In genomic region chr5:150672237-150672883, GRCh38 we compare ENCODE assay signal across 8 cellular contexts. TPM values are rescaled to one million over a fixed set of nuclear protein-coding genes. Genes with fewer than 3 reads are reported as not detected.
A peak's percentile ranks its signal among the peaks of the same experiment; 100 is the strongest.
DNase-seq lines count a peak whose midpoint lies in the region; ATAC-seq and TF ChIP-seq lines count a peak whose summit lies in the region.

No MANE protein-coding gene starts in this region.

- peaks cover 35% of the 10 kb centered on the region for H3K4me1 Mint-ChIP-seq in GM23338
- H3K4me1 Mint-ChIP-seq in activated B cell treated with CpG ODN at 0.5 μM for 24 hours: peaks cover 16% of the 10 kb centered on the region

- ATAC-seq in GM23338: peak; percentile 76
- peak; percentile 40 for ATAC-seq in activated B cell treated with CpG ODN at 0.5 μM for 24 hours (ENCODE audit: low read depth)
- no peak for ATAC-seq in GM18520 (IDR thresholded peaks at IDR 0.05; ENCODE audit: unreplicated experiment)

- peak overlapping the region; percentile 75 for H2AFZ ChIP-seq in GM23338

- H3K27me3 Mint-ChIP-seq in GM23338 (ENCODE audit: insufficient read depth, low read depth, poor library complexity) (peaks cover 2% of the 10 kb centered on the region), activated B cell treated with CpG ODN at 0.5 μM for 24 hours (peaks cover 23% of the 10 kb centered on the region)

- peak overlapping the region; percentile 66 for H3K27ac ChIP-seq in A673 (ENCODE audit: low read depth, low read length, poor library complexity, severe bottlenecking)
- peak overlapping the region; percentile 95 for H3K27ac ChIP-seq in GM23338 (ENCODE audit: low read depth)
- no peak overlapping the region for H3K27ac ChIP-seq in urinary bladder (ENCODE audit: low read depth)

- H3K27me3 ChIP-seq in A673 (replicated peaks; ENCODE audit: insufficient read depth, low read depth, low read length, poor library complexity) (no peaks in the 10 kb centered on the region), GM23338 (ENCODE audit: insufficient read depth) (no peaks in the 10 kb centered on the region)

- H3K4me1 ChIP-seq in A673 (ENCODE audit: insufficient read depth, low read length, poor library complexity, severe bottlenecking) (peaks cover 12% of the 10 kb centered on the region), GM23338 (ENCODE audit: insufficient read depth) (peaks cover 27% of the 10 kb centered on the region), urinary bladder (ENCODE audit: insufficient read depth) (no peaks in the 10 kb centered on the region)

- H4K20me1 ChIP-seq in GM23338 (replicated peaks; ENCODE audit: insufficient read depth): no peaks in the 10 kb centered on the region

- TF ChIP-seq CTCF in A673 (conservative IDR thresholded peaks at IDR 0.05; ENCODE audit: low read depth, low read length) (no peak), GM23338 (conservative IDR thresholded peaks at IDR 0.05; ENCODE audit: low read depth in 2 of 2) (peak; percentile 12 to 26; a peak in 1 of 4 replicates), activated B cell treated with CpG ODN at 0.5 μM for 24 hours (IDR thresholded peaks at IDR 0.05) (no peak), epithelial cell of esophagus (IDR thresholded peaks at IDR 0.05; ENCODE audit: insufficient read depth, low read depth, low read length, missing control alignments) (no peak)

- H3K4me3 ChIP-seq in A673 (ENCODE audit: low read depth, low read length, poor library complexity, severe bottlenecking): peak overlapping the region; percentile 64
- H3K4me3 ChIP-seq in GM23338: peak overlapping the region; percentile 77
- peak overlapping the region; percentile 26 for H3K4me3 ChIP-seq in epithelial cell of esophagus (ENCODE audit: low read length)
- peak overlapping the region; percentile 43 for H3K4me3 ChIP-seq in urinary bladder (ENCODE audit: low read depth, low read length)

- peaks cover 40% of the 10 kb centered on the region for H3K36me3 Mint-ChIP-seq in GM23338 (ENCODE audit: low read depth)
- H3K36me3 Mint-ChIP-seq in activated B cell treated with CpG ODN at 0.5 μM for 24 hours (ENCODE audit: low read depth): no peaks in the 10 kb centered on the region

- DNase-seq in A673 (ENCODE audit: low spot score) (peak; percentile 52), GM23338 (ENCODE audit: low spot score) (peak; percentile 90), activated B cell treated with CpG ODN at 0.5 μM for 24 hours (no peak), epithelial cell of esophagus (ENCODE audit: low read depth) (peak; percentile 91), myocyte (ENCODE audit: low read depth) (peak; percentile 27), GM19238 (ENCODE audit: insufficient read length, low spot score) (no peak)

- no peaks in the 10 kb centered on the region for H3K9me3 ChIP-seq in A673 (ENCODE audit: low read depth, low read length, poor library complexity, severe bottlenecking)

- 4% methylated on average over 38 of the region's 38 CpGs for WGBS in urinary bladder

- CTCF ChIA-PET in A673 (lab: Charles Lee): no interaction called here
- CTCF ChIA-PET in activated B cell treated with CpG ODN at 0.5 μM for 24 hours (lab: Charles Lee): no interaction called here

- no TSS peak for BruUV-seq in A673 (replicated peaks; lab: Mats Ljungman, UMichigan)

- peaks cover 26% of the 10 kb centered on the region for H3F3A ChIP-seq in GM23338 (replicated peaks; ENCODE audit: low read depth)

- intact Hi-C loops in A673 (cut with micrococcal nuclease; ENCODE audit: unreplicated experiment): loop anchor here (10.0 kb wide), 1 partner anchor 172 kb away; the partner anchor contains the start of gene IRGM
- intact Hi-C loops in activated B cell treated with CpG ODN at 0.5 μM for 24 hours (cut with micrococcal nuclease): no loop called here

- H3K4me3 Mint-ChIP-seq in GM23338 (peak overlapping the region; percentile 91), activated B cell treated with CpG ODN at 0.5 μM for 24 hours (peak overlapping the region; percentile 72)

- H3K9me3 Mint-ChIP-seq in GM23338: peaks cover 4% of the 10 kb centered on the region; the same call in 1 of the 3 replicates
- no peaks in the 10 kb centered on the region for H3K9me3 Mint-ChIP-seq in activated B cell treated with CpG ODN at 0.5 μM for 24 hours

- H3K27ac Mint-ChIP-seq in GM23338 (peak overlapping the region; percentile 95), activated B cell treated with CpG ODN at 0.5 μM for 24 hours (no peak overlapping the region)

- no peaks in the 10 kb centered on the region for H3K9me2 ChIP-seq in GM23338 (ENCODE audit: insufficient read depth)

- no peaks in the 10 kb centered on the region for H3K36me3 ChIP-seq in A673 (ENCODE audit: insufficient read depth, low read length, poor library complexity, severe bottlenecking)
- H3K36me3 ChIP-seq in GM23338 (ENCODE audit: insufficient read depth): no peaks in the 10 kb centered on the region; the same call in 1 of the 2 replicates
- H3K36me3 ChIP-seq in urinary bladder (ENCODE audit: insufficient read depth): no peaks in the 10 kb centered on the region

- peak overlapping the region; percentile 96 for H3K4me2 ChIP-seq in GM23338

- peaks cover 19% of the 10 kb centered on the region for H3K79me2 ChIP-seq in GM23338 (replicated peaks; ENCODE audit: insufficient read depth)

- POLR2A ChIA-PET in A673 (lab: Charles Lee; ENCODE audit: low non-redundant PET): no interaction called here
- POLR2A ChIA-PET in activated B cell treated with CpG ODN at 0.5 μM for 24 hours (lab: Charles Lee): no interaction called here

TF ChIP-seq in GM23338, 12 proteins besides CTCF, POLR2A, EP300 and RAD21 (continues in another document):
- TF ChIP-seq STAT1 (IDR thresholded peaks at IDR 0.05; ENCODE audit: unreplicated experiment): no peak
- TF ChIP-seq ZNF331 (CRISPR knock-in tag; IDR thresholded peaks at IDR 0.05; ENCODE audit: low read depth): no peak
- peak; percentile 9; the same call in 1 of the 2 replicates for TF ChIP-seq NANOG (IDR thresholded peaks at IDR 0.05; ENCODE audit: borderline replicate concordance)

RNA-seq across cellular contexts. Expression of gene MYOZ3, which starts 11.3 kb away (rescaled TPM):
- total RNA-seq in A673 (2021) (2.4 and 2.7 TPM in 2 replicates), activated B cell treated with CpG ODN at 0.5 μM for 24 hours (0.18 TPM in 1 of 2 replicates, not detected in the other), myocyte (0.16 and 0.40 TPM in 2 replicates), urinary bladder (3.2 TPM)
- 13.8 and 26.4 TPM in 2 replicates for total RNA-seq in GM23338 (2014; rRNA removed; shearing (Covaris generic))
- polyA plus RNA-seq in GM23338 (2016; fragmentation: Nextera tagmentation; extraction: Ambion mirVana) (10.9 and 12.7 TPM in 2 replicates), urinary bladder (1.5 TPM)
- polyA plus RNA-seq in myocyte (2012): 0.14 TPM

RNA-seq across cellular contexts. Expression of gene RBM22, which starts 28.5 kb away (rescaled TPM):
- total RNA-seq in A673 (2021): 58.7 and 66.8 TPM in 2 replicates
- total RNA-seq in GM23338 (2014; rRNA removed; shearing (Covaris generic)): 30.7 and 32.3 TPM in 2 replicates
- polyA plus RNA-seq in GM23338 (2016; fragmentation: Nextera tagmentation; extraction: Ambion mirVana): 20.3 and 23.4 TPM in 2 replicates
- total RNA-seq in activated B cell treated with CpG ODN at 0.5 μM for 24 hours: 74.0 and 74.1 TPM in 2 replicates
- total RNA-seq in myocyte: 35.0 and 40.9 TPM in 2 replicates
- 33.2 TPM for polyA plus RNA-seq in myocyte (2012)
- 31.1 TPM for total RNA-seq in urinary bladder
- polyA plus RNA-seq in urinary bladder: 28.3 TPM

RNA-seq across cellular contexts. Expression of gene SYNPO, which starts 31.9 kb away (rescaled TPM):
- total RNA-seq in A673 (2021) (7.6 and 10.0 TPM in 2 replicates), activated B cell treated with CpG ODN at 0.5 μM for 24 hours (49.2 and 49.3 TPM in 2 replicates), myocyte (7.8 and 8.1 TPM in 2 replicates), urinary bladder (6.8 TPM)
- 1.3 and 3.0 TPM in 2 replicates for total RNA-seq in GM23338 (2014; rRNA removed; shearing (Covaris generic))
- polyA plus RNA-seq in GM23338 (2016; fragmentation: Nextera tagmentation; extraction: Ambion mirVana) (0.16 and 0.38 TPM in 2 replicates), urinary bladder (47.2 TPM)
- polyA plus RNA-seq in myocyte (2012): 80.0 TPM

Comparison
In these comparisons a context has a peak if more than half of its experiments do, and no peak if none do; other contexts are left out.
1. DNase-seq: peak in A673 (single experiment), GM23338 (single experiment), epithelial cell of esophagus (single experiment) and myocyte (single experiment); none in activated B cell treated with CpG ODN at 0.5 μM for 24 hours (single experiment) and GM19238 (single experiment).
2. H3K4me3 ChIP-seq: peak in every context shown above with its lines; median percentile 77 in GM23338; 64 in A673; 43 in urinary bladder; 26 in epithelial cell of esophagus.
3. CTCF ChIP-seq: peak in GM23338 (2 of 2); none in A673 (single experiment), activated B cell treated with CpG ODN at 0.5 μM for 24 hours (single experiment) and epithelial cell of esophagus (single experiment).